Comparison of ENCODE assay signal across 8 cellular contexts in the genomic region with DNA sequence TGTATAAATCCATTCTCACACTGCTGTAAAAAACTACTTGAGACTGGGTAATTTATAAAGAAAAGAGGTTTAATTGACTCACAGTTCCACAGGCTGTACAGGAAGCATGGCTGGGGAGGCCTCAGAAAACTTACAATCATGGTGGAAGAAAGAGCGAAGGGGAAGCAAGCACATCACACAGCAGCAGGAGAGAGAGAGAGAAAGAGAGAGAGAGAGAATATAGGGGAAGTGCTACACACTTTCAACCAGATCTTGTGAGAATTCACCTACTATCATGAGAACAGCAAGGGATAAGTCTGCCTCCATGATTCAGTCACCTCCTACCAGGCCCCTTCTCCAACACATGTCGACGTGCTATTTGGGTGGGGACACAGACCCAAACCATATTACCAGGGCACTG. TPM values are rescaled to one million over a fixed set of nuclear protein-coding genes. Genes with fewer than 3 reads are reported as not detected.
"Had no signal": no experiment of that assay in that cellular context is flagged by ENCODE, and none has a peak within 500 bp of the region (broad histone marks: within the 10 kb centered on the region; RNA-seq: fewer than 3 reads in every experiment).

No MANE protein-coding gene starts in this region.

RNA-seq across cellular contexts. Expression of a gene that starts 9.3 kb away (rescaled TPM):
- total RNA-seq: esophagus squamous epithelium, left lung, mesothelial cell of epicardium, myocyte, osteocyte, pulmonary artery endothelial cell had no signal
- polyA plus RNA-seq: keratinocyte, neural cell had no signal
